In genomic region chr3:186212611-186213010, GRCh38 we compare ENCODE assay signal across 21 cellular contexts.
"Had no signal": no experiment of that assay in that cellular context is flagged by ENCODE, and none has a peak within 500 bp of the region (broad histone marks: within the 10 kb centered on the region; RNA-seq: fewer than 3 reads in every experiment).

No MANE protein-coding gene starts in this region.

- H3K27me3 ChIP-seq: MG63, SJCRH30 had no signal

- H3K9me3 ChIP-seq: MG63, SJCRH30 had no signal

- ATAC-seq: Panc1, PC-3, SK-N-SH treated with all-trans-retinoic acid at 6 μM for 48 hours had no signal

- H3K36me3 ChIP-seq: MG63, SJCRH30 had no signal

- H3K4me3 ChIP-seq: MG63, SJCRH30 had no signal

- DNase-seq: Karpas-422, KBM-7, MG63, NCI-H1092, NCI-H1105 treated with DMSO at 0.1 percent for 48 hours, NCI-H1417 treated with DMSO at 0.1 percent for 48 hours, NCI-H146, NCI-H1694 treated with DMSO at 0.1 percent for 48 hours, NCI-H1930, NCI-H2081, NCI-H2107, NCI-H2227 treated with DMSO at 0.1 percent for 48 hours, NCI-H526 treated with DMSO at 0.1 percent for 48 hours, NCI-H748 treated with DMSO at 0.1 percent for 48 hours, PC-3, SHP77, SJCRH30, T-helper 1 cell had no signal

- H3K27ac ChIP-seq: RWPE1, SJCRH30 had no signal
